9 cellular contexts compared by ENCODE assay signal in genomic region chr11:1547467-1548098, GRCh38. TPM values are rescaled to one million over a fixed set of nuclear protein-coding genes. Genes with fewer than 3 reads are reported as not detected.
DNase-seq lines count a peak whose midpoint lies in the region; TF ChIP-seq lines count a peak whose summit lies in the region.
"Had no signal": no experiment of that assay in that cellular context is flagged by ENCODE, and none has a peak within 500 bp of the region (broad histone marks: within the 10 kb centered on the region; RNA-seq: fewer than 3 reads in every experiment).

No MANE protein-coding gene starts in this region.

- H3K4me3 ChIP-seq in CD4-positive, alpha-beta memory T cell (ENCODE audit: low read length in 2 of 2), result no peak overlapping the region
- H3K4me3 ChIP-seq in PC-9 (peak overlapping the region; percentile 50; the same call in 1 of the 2 replicates), ovary (peak overlapping the region; percentile 16)

- no peak overlapping the region for H2AFZ ChIP-seq in PC-9

- H3K79me2 ChIP-seq in PC-9 (ENCODE audit: low read depth), result no peaks in the 10 kb centered on the region

- no peak overlapping the region for H3K27ac Mint-ChIP-seq in CD4-positive, alpha-beta memory T cell
- H3K27ac Mint-ChIP-seq in glutamatergic neuron (ENCODE audit: unreplicated experiment), result no peak overlapping the region

- peaks cover 0 to 10% (median 4%) of the 10 kb centered on the region in 4 donors for H3K4me1 Mint-ChIP-seq in CD4-positive, alpha-beta memory T cell
- H3K4me1 Mint-ChIP-seq in glutamatergic neuron (ENCODE audit: low read depth, unreplicated experiment), result peaks cover 3% of the 10 kb centered on the region

- H3F3A ChIP-seq in PC-9 (ENCODE audit: insufficient read depth, low read depth), result no peaks in the 10 kb centered on the region

- peaks cover 0 to 2% (median 0%) of the 10 kb centered on the region in 8 donors for H3K9me3 Mint-ChIP-seq in CD4-positive, alpha-beta memory T cell
- peaks cover 1% of the 10 kb centered on the region for H3K9me3 Mint-ChIP-seq in glutamatergic neuron (ENCODE audit: unreplicated experiment)

- CTCF ChIA-PET in CD4-positive, alpha-beta memory T cell (lab: Charles Lee; ENCODE audit: partially characterized antibody), result interaction anchor here (0.8 to 3.7 kb wide), 7 partner anchors 9 to 81 kb away, joined by 3 to 54 read pairs (median 5); partner anchors contain the start of gene KRTAP5-5
- CTCF ChIA-PET in PC-9 (lab: Charles Lee), result interaction anchor here (0.6 to 1.0 kb wide), 2 partner anchors 10 to 26 kb away, joined by 3 to 6 read pairs; no protein-coding TSS in a partner anchor

- TF ChIP-seq CTCF in PC-9 (conservative IDR thresholded peaks at IDR 0.05), result no peak
- no peak for TF ChIP-seq CTCF in glutamatergic neuron (IDR thresholded peaks at IDR 0.05; ENCODE audit: partially characterized antibody, unreplicated experiment)
- TF ChIP-seq CTCF in ovary (IDR thresholded peaks at IDR 0.05), result no peak

- no peaks in the 10 kb centered on the region for H3K9me2 ChIP-seq in PC-9 (ENCODE audit: insufficient read depth)

- DNase-seq in CD4-positive, alpha-beta memory T cell, result no peak
- no peak for DNase-seq in PC-9
- no peak for DNase-seq in glutamatergic neuron
- no peak for DNase-seq in ovary
- DNase-seq in anterior cingulate cortex (lab: John Stamatoyannopoulos, UW), result no peak
- DNase-seq in SIG-M5 treated with dmso at 0.1 percent for 504 hours (lab: John Stamatoyannopoulos, UW; ENCODE audit: unreplicated experiment), result no peak
- DNase-seq in AG08395 (ENCODE audit: low spot score), result no peak
- no peak for DNase-seq in NCI-H146 treated with DMSO at 0.1 percent for 48 hours (lab: John Stamatoyannopoulos, UW; ENCODE audit: unreplicated experiment)

- peak overlapping the region; percentile 75; the same call in 1 of the 2 replicates for H3K4me2 ChIP-seq in PC-9

- no peaks in the 10 kb centered on the region for H3K9me3 ChIP-seq in CD4-positive, alpha-beta memory T cell (ENCODE audit: control insufficient read depth in 1 of 2, low read length in 2 of 2)
- no peaks in the 10 kb centered on the region for H3K9me3 ChIP-seq in PC-9 (ENCODE audit: insufficient read depth, low read depth)
- no peaks in the 10 kb centered on the region for H3K9me3 ChIP-seq in ovary

- H3K4me1 ChIP-seq in CD4-positive, alpha-beta memory T cell (ENCODE audit: insufficient read depth, low read length), result peaks cover 16% of the 10 kb centered on the region
- no peaks in the 10 kb centered on the region; the same call in none of the 2 replicates for H3K4me1 ChIP-seq in PC-9 (replicated peaks; ENCODE audit: insufficient read depth)
- peaks cover 2% of the 10 kb centered on the region for H3K4me1 ChIP-seq in ovary (ENCODE audit: insufficient read depth)

- no peak for TF ChIP-seq POLR2A in ovary (IDR thresholded peaks at IDR 0.05)

- WGBS in ovary, 3 donors, result 6 to 18% (median 11%) methylated on average over 31 to 33 of the region's 33 CpGs

- H3K27me3 ChIP-seq in CD4-positive, alpha-beta memory T cell (ENCODE audit: insufficient read depth, low read length), result peaks cover 12% of the 10 kb centered on the region
- H3K27me3 ChIP-seq in PC-9 (ENCODE audit: insufficient read depth, low read depth) (peaks cover 8% of the 10 kb centered on the region; the same call in 1 of the 2 replicates), ovary (peaks cover 6% of the 10 kb centered on the region)

- intact Hi-C loops in CD4-positive, alpha-beta memory T cell (cut with micrococcal nuclease), result no loop called here
- intact Hi-C loops in PC-9 (cut with micrococcal nuclease; ENCODE audit: unreplicated experiment) (loop anchor here (2.0 to 10.0 kb wide), 3 partner anchors 27 to 277 kb away; partner anchors contain the start of gene KRTAP5-5), ovary (cut with DNase I) (loop anchor here in 1 of 4 donors (1.0 kb wide), 1 partner anchor 25 kb away; the partner anchor contains the start of gene DUSP8)

- H3K27ac ChIP-seq in CD4-positive, alpha-beta memory T cell (ENCODE audit: low read depth, low read length), result no peak overlapping the region
- H3K27ac ChIP-seq in PC-9 (no peak overlapping the region), ovary (peak overlapping the region; percentile 19 to 30)

- no peaks in the 10 kb centered on the region for H3K36me3 ChIP-seq in CD4-positive, alpha-beta memory T cell (ENCODE audit: insufficient read depth, low read length)
- H3K36me3 ChIP-seq in PC-9 (ENCODE audit: low read depth), result no peaks in the 10 kb centered on the region
- H3K36me3 ChIP-seq in ovary, result no peaks in the 10 kb centered on the region

- no peak for TF ChIP-seq EP300 in ovary (IDR thresholded peaks at IDR 0.05)

- peaks cover 7 to 16% of the 10 kb centered on the region in 2 donors for H3K27me3 Mint-ChIP-seq in CD4-positive, alpha-beta memory T cell
- H3K27me3 Mint-ChIP-seq in glutamatergic neuron (ENCODE audit: unreplicated experiment), result peaks cover 7% of the 10 kb centered on the region

- peak overlapping the region in 7 of 8 donors; percentile 25 to 71 (median 54) for H3K4me3 Mint-ChIP-seq in CD4-positive, alpha-beta memory T cell
- peak overlapping the region; percentile 30 for H3K4me3 Mint-ChIP-seq in glutamatergic neuron (ENCODE audit: unreplicated experiment)

- no peaks in the 10 kb centered on the region for H3K36me3 Mint-ChIP-seq in CD4-positive, alpha-beta memory T cell
- peaks cover 4% of the 10 kb centered on the region for H3K36me3 Mint-ChIP-seq in glutamatergic neuron (ENCODE audit: unreplicated experiment)

- BruUV-seq in PC-9 (replicated peaks; lab: Mats Ljungman, UMichigan), result no TSS peak

- POLR2A ChIA-PET in CD4-positive, alpha-beta memory T cell (lab: Charles Lee; ENCODE audit: partially characterized antibody), result interaction anchor here (1.3 to 3.9 kb wide), 3 partner anchors 10 to 25 kb away, joined by 3 to 54 read pairs (median 3); partner anchors contain the start of gene DUSP8
- POLR2A ChIA-PET in PC-9 (lab: Charles Lee; ENCODE audit: unreplicated experiment), result interaction anchor here (1.0 kb wide), 1 partner anchor 26 kb away, joined by 4 read pairs; no protein-coding TSS in a partner anchor

- no peaks in the 10 kb centered on the region for H4K20me1 ChIP-seq in PC-9 (ENCODE audit: insufficient read depth)

RNA-seq across cellular contexts. Expression of gene DUSP8, which starts 24.5 kb away (rescaled TPM):
- 1 to 10 TPM; 5.8 TPM for total RNA-seq in CD4-positive, alpha-beta memory T cell
- 1 to 10 TPM in 1 of 2 donors, not detected in 1; 1.5 TPM for polyA plus RNA-seq in CD4-positive, alpha-beta memory T cell
- total RNA-seq in PC-9 (2021) (2.6 and 4.2 TPM in 2 replicates), glutamatergic neuron (ENCODE audit: unreplicated experiment) (123 TPM), ovary (10 to 100 TPM in 2 of 7 donors, 1 to 10 TPM in 3, under 1 TPM in 2; 0.38 to 14.9 (median 1.3) TPM)
- polyA plus RNA-seq in ovary, result 1 to 10 TPM in 1 of 2 donors, under 1 TPM in 1; 0.59 to 1.6 TPM

RNA-seq across cellular contexts. Expression of gene KRTAP5-1, which starts 37.5 kb away (rescaled TPM):
- not detected for total RNA-seq in CD4-positive, alpha-beta memory T cell
- polyA plus RNA-seq in CD4-positive, alpha-beta memory T cell, result under 1 TPM in 1 of 2 donors, not detected in 1; 0.29 TPM
- not detected in 2 replicates for total RNA-seq in PC-9 (2021)
- not detected for total RNA-seq in glutamatergic neuron (ENCODE audit: unreplicated experiment)
- not detected for total RNA-seq in ovary
- not detected for polyA plus RNA-seq in ovary
- total RNA-seq: K562 had no signal
- polyA plus RNA-seq: K562 had no signal

RNA-seq across cellular contexts. Expression of gene KRTAP5-2, which starts 50.5 kb away (rescaled TPM):
- total RNA-seq in CD4-positive, alpha-beta memory T cell, result not detected
- not detected for polyA plus RNA-seq in CD4-positive, alpha-beta memory T cell
- not detected in 2 replicates for total RNA-seq in PC-9 (2021)
- not detected for total RNA-seq in glutamatergic neuron (ENCODE audit: unreplicated experiment)
- total RNA-seq in ovary, result not detected
- not detected for polyA plus RNA-seq in ovary
- total RNA-seq: K562 had no signal
- polyA plus RNA-seq: K562 had no signal

Comparison
In these comparisons a context has a peak if more than half of its experiments do, and no peak if none do; other contexts are left out.
1. H3K27ac ChIP-seq: peak in ovary (2 of 2); none in CD4-positive, alpha-beta memory T cell (single experiment) and PC-9 (single experiment).
2. H3K4me3 ChIP-seq: peak in PC-9 (single experiment) and ovary (single experiment); none in CD4-positive, alpha-beta memory T cell (0 of 2).